In genomic region chr13:26476111-26476743, GRCh38 we compare ENCODE assay signal across 1 cellular context.
TF ChIP-seq lines count a peak whose summit lies in the region.

No MANE protein-coding gene starts in this region.

TF ChIP-seq in GM23338, 12 proteins besides CTCF, POLR2A, EP300 and RAD21:
- no peak; the same call in 1 of the 2 replicates for TF ChIP-seq ZNF462 (CRISPR knock-in tag; IDR thresholded peaks at IDR 0.05)
- no peak for TF ChIP-seq EZH2 (IDR thresholded peaks at IDR 0.05; ENCODE audit: low read depth, unreplicated experiment)
- TF ChIP-seq ZNF331 (CRISPR knock-in tag; IDR thresholded peaks at IDR 0.05; ENCODE audit: low read depth): no peak
- TF ChIP-seq EZH2phosphoT487 (IDR thresholded peaks at IDR 0.05; ENCODE audit: unreplicated experiment): no peak
- no peak for TF ChIP-seq CREB1 (CRISPR knock-in tag; IDR thresholded peaks at IDR 0.05; ENCODE audit: low read depth)
- no peak for TF ChIP-seq JUNB (IDR thresholded peaks at IDR 0.05; ENCODE audit: unreplicated experiment)
- TF ChIP-seq ZNF114 (CRISPR knock-in tag; IDR thresholded peaks at IDR 0.05): no peak
- TF ChIP-seq STAT1 (IDR thresholded peaks at IDR 0.05; ENCODE audit: unreplicated experiment): no peak
- TF ChIP-seq POLR2AphosphoS5 (IDR thresholded peaks at IDR 0.05; ENCODE audit: low read depth): no peak
- no peak for TF ChIP-seq REST (IDR thresholded peaks at IDR 0.05; ENCODE audit: unreplicated experiment)
- TF ChIP-seq NANOG (IDR thresholded peaks at IDR 0.05; ENCODE audit: borderline replicate concordance): no peak
- no peak for TF ChIP-seq ETS1 (IDR thresholded peaks at IDR 0.05)
